Comparison of ENCODE assay signal across 21 cellular contexts in genomic region chr18:10901329-10901728, GRCh38.
DNase-seq lines count a peak whose midpoint lies in the region; ATAC-seq and TF ChIP-seq lines count a peak whose summit lies in the region.
"Had no signal": no experiment of that assay in that cellular context is flagged by ENCODE, and none has a peak within 500 bp of the region (broad histone marks: within the 10 kb centered on the region; RNA-seq: fewer than 3 reads in every experiment).

No MANE protein-coding gene starts in this region.

- H2BK15ac ChIP-seq in IMR-90 (ENCODE audit: low read depth, low read length) = no peak overlapping the region

- no peak overlapping the region for H3K18ac ChIP-seq in IMR-90 (ENCODE audit: low read depth, low read length)

- no CpG with 5 or more reads among the region's 2 CpGs for WGBS in IMR-90 (ENCODE audit: extremely low coverage in 2 of 2, insufficient read length in 1 of 2), 2 experiments
- WGBS in right lobe of liver (ENCODE audit: insufficient coverage, low coverage, low lambda C conversion rate, missing lambda C conversion rate) = 39% methylated on average over 2 of the region's 2 CpGs

- H2AFZ ChIP-seq in IMR-90 (replicated peaks; ENCODE audit: low read length, poor library complexity) = no peak overlapping the region
- H2AFZ ChIP-seq: GM23248 had no signal

- no peak overlapping the region for H3K9ac ChIP-seq in IMR-90 (ENCODE audit: low read depth, low read length)
- H3K9ac ChIP-seq: BLaER1 treated with 17β-estradiol and CSF1 and Interleukin-3, amounts not matched to agents 10 nM and 100 nM; GM23248 had no signal

- H2AK5ac ChIP-seq in IMR-90 (ENCODE audit: low read depth, low read length) = peak overlapping the region; percentile 29; the same call in 1 of the 2 replicates

- H3K4ac ChIP-seq in IMR-90 (ENCODE audit: low read depth, low read length) = no peak overlapping the region

- no peak overlapping the region for H4K91ac ChIP-seq in IMR-90 (ENCODE audit: insufficient read depth, low read depth, low read length)

- TF ChIP-seq RAD21 in IMR-90 (IDR thresholded peaks at IDR 0.05; ENCODE audit: low read length) = no peak

- CTCF ChIA-PET in IMR-90 (lab: Yijun Ruan, JAX) = interaction anchor here (0.7 kb wide), 1 partner anchor 84 kb away, joined by 3 read pairs; no protein-coding TSS in a partner anchor
- CTCF ChIA-PET in GM10248 (lab: Yijun Ruan, JAX) = interaction anchor here (2.1 to 3.3 kb wide), 3 partner anchors 8 to 50 kb away, joined by 7 to 12 read pairs (median 8); no protein-coding TSS in a partner anchor

- H3K4me2 ChIP-seq in IMR-90 (ENCODE audit: low read depth, low read length) = no peak overlapping the region
- H3K4me2 ChIP-seq: BLaER1 treated with 17β-estradiol and CSF1 and Interleukin-3, amounts not matched to agents 10 nM and 100 nM had no signal

- TF ChIP-seq POLR2A in IMR-90 (IDR thresholded peaks at IDR 0.05; ENCODE audit: low read depth, low read length) = no peak
- TF ChIP-seq POLR2A in right lobe of liver (IDR thresholded peaks at IDR 0.05) = no peak

- intact Hi-C loops in IMR-90 (cut with micrococcal nuclease) (no loop called here), right lobe of liver (cut with DNase I) (no loop called here)

- H3K9me1 ChIP-seq in IMR-90 (ENCODE audit: insufficient read depth, low read length) = peaks cover 8% of the 10 kb centered on the region

- H3K14ac ChIP-seq in IMR-90 (replicated peaks; ENCODE audit: low read depth, low read length) = no peak overlapping the region

- no peak overlapping the region for H3K27ac ChIP-seq in IMR-90 (ENCODE audit: insufficient read depth, low read length)
- peak overlapping the region in 2 of 3 donors; percentile 63 to 69 for H3K27ac ChIP-seq in right lobe of liver
- H3K27ac ChIP-seq: A549; BLaER1 treated with 17β-estradiol and CSF1 and Interleukin-3, amounts not matched to agents 10 nM and 100 nM; GM23248 had no signal

- no peak for TF ChIP-seq CTCF in IMR-90 (conservative IDR thresholded peaks at IDR 0.05; ENCODE audit: low read depth, low read length)
- no peak for TF ChIP-seq CTCF in right lobe of liver (IDR thresholded peaks at IDR 0.05)
- TF ChIP-seq CTCF in GM10248 (IDR thresholded peaks at IDR 0.05; ENCODE audit: control extremely low read depth, extremely low read depth, low read depth, missing control alignments) = no peak
- no peak for TF ChIP-seq CTCF in foreskin fibroblast (IDR thresholded peaks at IDR 0.05; ENCODE audit: low read depth, low read length)

- no peaks in the 10 kb centered on the region for H3K79me1 ChIP-seq in IMR-90 (ENCODE audit: low read depth in 1 of 2, low read length in 2 of 2)

- no peaks in the 10 kb centered on the region for H3K9me3 ChIP-seq in IMR-90 (ENCODE audit: control insufficient read depth, insufficient read depth, low read length)
- no peaks in the 10 kb centered on the region for H3K9me3 ChIP-seq in right lobe of liver
- H3K9me3 ChIP-seq: A549; BE2C; BLaER1 treated with 17β-estradiol and CSF1 and Interleukin-3, amounts not matched to agents 10 nM and 100 nM had no signal

- H3K4me1 ChIP-seq in IMR-90 (ENCODE audit: control insufficient read depth, insufficient read depth, low read length) (peaks cover 8% of the 10 kb centered on the region), right lobe of liver (peaks cover 0 to 15% (median 6%) of the 10 kb centered on the region in 4 donors)
- H3K4me1 ChIP-seq: BE2C had no signal

- POLR2A ChIA-PET in IMR-90 (lab: Charles Lee; ENCODE audit: unreplicated experiment) (no interaction called here), GM10248 (lab: Yijun Ruan, JAX) (no interaction called here)

- H3K4me3 ChIP-seq in IMR-90 (ENCODE audit: insufficient read depth, low read depth, low read length) = no peak overlapping the region
- H3K4me3 ChIP-seq in right lobe of liver = no peak overlapping the region
- no peak overlapping the region for H3K4me3 ChIP-seq in foreskin fibroblast (ENCODE audit: low read depth in 1 of 2, low read length in 2 of 2)
- H3K4me3 ChIP-seq: A549; BLaER1 treated with 17β-estradiol and CSF1 and Interleukin-3, amounts not matched to agents 10 nM and 100 nM; GM23248 had no signal

- no peaks in the 10 kb centered on the region for H4K20me1 ChIP-seq in IMR-90 (ENCODE audit: insufficient read depth, low read length)
- H4K20me1 ChIP-seq: BLaER1 treated with 17β-estradiol and CSF1 and Interleukin-3, amounts not matched to agents 10 nM and 100 nM had no signal

- dilution Hi-C loops in IMR-90 (cut with HindIII; ENCODE audit: low sequenced_read_pairs, unreplicated experiment) = no loop called here

- ATAC-seq in IMR-90 (ENCODE audit: low read depth) (no peak), left lobe of liver (peak; percentile 82), right lobe of liver (peak; percentile 77 to 79 (median 78))
- ATAC-seq: A549 had no signal

- no peak overlapping the region for H3K56ac ChIP-seq in IMR-90 (ENCODE audit: extremely low read depth, insufficient read depth, low read length)

- in situ Hi-C loops in IMR-90 (cut with MboI; ENCODE audit: low sequenced_read_pairs) = no loop called here

- H2BK120ac ChIP-seq in IMR-90 (ENCODE audit: low read depth, low read length) = no peak overlapping the region

- no TSS peak for BruUV-seq in IMR-90 (replicated peaks; lab: Mats Ljungman, UMichigan)

- no peak for DNase-seq in IMR-90
- peak; percentile 58 for DNase-seq in left lobe of liver (ENCODE audit: low spot score)
- DNase-seq in right lobe of liver = peak in 1 of 3 donors; percentile 62
- DNase-seq in activated T-cell treated with anti-CD3 and anti-CD28 coated beads for 4 hours = no peak
- DNase-seq in GM10248 (ENCODE audit: extremely low spot score) = no peak
- DNase-seq in foreskin fibroblast = no peak
- DNase-seq: 8988T; ACHN; AML-193; BE2C; CD4-positive, alpha-beta T cell; CD8-positive, alpha-beta memory T cell; DMS 273 treated with DMSO at 0.1 percent for 48 hours; DMS79; EL; GDM1; GM23248; H7; HCEC 1CT had no signal

- H2AK9ac ChIP-seq in IMR-90 (replicated peaks; ENCODE audit: low read depth, low read length, poor library complexity) = no peak overlapping the region

- H4K5ac ChIP-seq in IMR-90 (ENCODE audit: low read depth, low read length) = no peak overlapping the region

- no peak overlapping the region for H2BK5ac ChIP-seq in IMR-90 (ENCODE audit: low read depth, low read length, poor library complexity, severe bottlenecking)

- no peak overlapping the region for H3K23ac ChIP-seq in IMR-90 (ENCODE audit: low read depth, low read length)

- H3K27me3 ChIP-seq in IMR-90 (ENCODE audit: control insufficient read depth, insufficient read depth, low read length) = no peaks in the 10 kb centered on the region
- H3K27me3 ChIP-seq in right lobe of liver = no peaks in the 10 kb centered on the region
- H3K27me3 ChIP-seq: BE2C; BLaER1 treated with 17β-estradiol and CSF1 and Interleukin-3, amounts not matched to agents 10 nM and 100 nM had no signal

- H2BK20ac ChIP-seq in IMR-90 (ENCODE audit: low read depth, low read length) = no peak overlapping the region

- no peaks in the 10 kb centered on the region for H3K36me3 ChIP-seq in IMR-90 (ENCODE audit: control insufficient read depth, insufficient read depth, low read length)
- no peaks in the 10 kb centered on the region for H3K36me3 ChIP-seq in right lobe of liver
- H3K36me3 ChIP-seq: BE2C; BLaER1 treated with 17β-estradiol and CSF1 and Interleukin-3, amounts not matched to agents 10 nM and 100 nM had no signal

- H4K8ac ChIP-seq in IMR-90 (ENCODE audit: low read depth in 2 of 2, low read length in 2 of 2) = no peak overlapping the region

TF ChIP-seq in IMR-90, 13 proteins besides CTCF, POLR2A, EP300 and RAD21:
- TF ChIP-seq MAZ (IDR thresholded peaks at IDR 0.05; ENCODE audit: borderline replicate concordance, low read depth, low read length) (no peak), NFE2L2 (IDR thresholded peaks at IDR 0.05; ENCODE audit: low read depth, low read length) (no peak), CHD1 (IDR thresholded peaks at IDR 0.05; ENCODE audit: low read depth, low read length) (no peak), ELK1 (IDR thresholded peaks at IDR 0.05; ENCODE audit: borderline replicate concordance, low read depth, low read length) (no peak), MAFK (IDR thresholded peaks at IDR 0.05; ENCODE audit: low read depth, low read length) (no peak), RFX5 (IDR thresholded peaks at IDR 0.05; ENCODE audit: low read depth, low read length) (no peak), RCOR1 (IDR thresholded peaks at IDR 0.05; ENCODE audit: insufficient replicate concordance, low read length) (no peak), SMC3 (IDR thresholded peaks at IDR 0.05; ENCODE audit: low read depth, low read length) (no peak), FOS (IDR thresholded peaks at IDR 0.05; ENCODE audit: low read depth, low read length) (no peak), BHLHE40 (IDR thresholded peaks at IDR 0.05; ENCODE audit: low read depth, low read length) (no peak), CEBPB (IDR thresholded peaks at IDR 0.05; ENCODE audit: low read depth, low read length) (no peak), USF2 (IDR thresholded peaks at IDR 0.05; ENCODE audit: low read depth, low read length) (no peak), MXI1 (IDR thresholded peaks at IDR 0.05; ENCODE audit: borderline replicate concordance, low read depth, low read length) (no peak)
